Comparison of ENCODE assay signal across 28 cellular contexts in the genomic region with DNA sequence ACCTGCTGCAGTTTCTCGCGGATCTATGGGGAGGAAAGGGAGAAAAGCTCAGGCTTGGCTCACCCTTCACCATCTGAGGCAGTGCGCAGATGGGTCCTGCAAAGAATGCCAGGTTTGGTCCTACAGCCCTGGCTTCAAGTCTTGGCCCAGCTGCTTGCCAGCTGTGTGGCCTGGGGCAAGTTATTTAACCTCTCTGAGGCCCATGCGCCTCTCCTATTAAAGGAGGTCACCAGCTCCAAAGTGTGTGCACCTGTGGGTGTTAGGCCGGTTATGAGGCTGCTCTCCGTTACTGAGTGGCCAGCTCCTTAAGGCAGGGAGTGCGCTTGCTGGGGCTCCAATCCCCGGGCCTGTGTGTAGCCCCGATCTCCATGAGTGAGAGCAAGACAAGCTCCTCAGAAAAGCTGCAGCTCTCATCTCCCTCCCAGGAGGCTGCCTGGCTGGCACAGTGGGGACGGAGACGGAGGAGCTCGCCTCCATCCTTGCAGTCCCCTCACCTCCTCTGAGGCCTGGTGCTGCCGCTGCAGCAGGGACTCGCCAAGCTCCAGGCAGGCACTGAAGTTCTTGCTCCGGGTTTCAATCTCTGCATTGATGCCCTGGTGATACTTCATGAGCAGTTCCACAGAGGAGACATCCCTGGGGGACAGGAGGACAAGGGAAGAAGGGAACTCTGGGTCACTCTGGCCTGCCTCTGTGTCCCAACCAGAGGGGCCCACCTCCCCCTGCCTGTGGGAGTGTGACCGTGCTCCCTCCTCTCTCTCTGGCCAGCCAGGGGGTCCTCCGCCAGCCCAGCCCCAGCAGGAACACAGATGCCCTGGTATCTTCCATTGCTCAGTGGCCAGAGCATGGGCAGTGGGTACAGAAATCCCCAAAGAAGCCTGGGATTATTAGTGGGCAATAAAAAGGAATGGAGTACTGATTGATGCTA.
"Had no signal": no experiment of that assay in that cellular context is flagged by ENCODE, and none has a peak within 500 bp of the region (broad histone marks: within the 10 kb centered on the region; RNA-seq: fewer than 3 reads in every experiment).

No MANE protein-coding gene starts in this region.

- H3K4me1 ChIP-seq: right lobe of liver, upper lobe of right lung had no signal

- H3K4me3 ChIP-seq: left lung, lower lobe of right lung, ovary, right atrium auricular region, right lobe of liver, skin epidermis, suprapubic skin, thoracic aorta, tibial artery, upper lobe of right lung had no signal

- H3K27me3 Mint-ChIP-seq: stimulated activated naive CD8-positive, alpha-beta T cell treated with anti-CD3 and anti-CD28 coated beads, Interleukin-15, Interleukin-2, amounts not matched to agents 100 ng/mL and 50 ng/mL, for 24 hours had no signal

- H3K27me3 ChIP-seq: left lung, ovary, right atrium auricular region, right lobe of liver, suprapubic skin, tibial artery, upper lobe of right lung had no signal

- H3K36me3 ChIP-seq: left lung, lower lobe of right lung, neutrophil, ovary, right lobe of liver, suprapubic skin, thoracic aorta, upper lobe of right lung had no signal

- FAIRE-seq: islet of Langerhans, kidney had no signal

- H3K9me3 ChIP-seq: left lung, lower lobe of right lung, neutrophil, ovary, right atrium auricular region, right lobe of liver, suprapubic skin, thoracic aorta, tibial artery, upper lobe of right lung had no signal

- H3K4me3 Mint-ChIP-seq: immature natural killer cell; naive thymus-derived CD8-positive, alpha-beta T cell; nephron; neural crest cell; stimulated activated effector memory CD8-positive, alpha-beta T cell treated with anti-CD3 and anti-CD28 coated beads, Interleukin-12 subunit alpha, Interleukin-12 subunit beta, amount 100 ng/mL, for 72 hours; stimulated activated naive CD8-positive, alpha-beta T cell treated with anti-CD3 and anti-CD28 coated beads, Interleukin-15, Interleukin-2, amounts not matched to agents 100 ng/mL and 50 ng/mL, for 24 hours had no signal

- ATAC-seq: left colon; left lung; lower lobe of right lung; naive thymus-derived CD8-positive, alpha-beta T cell; right lobe of liver; stimulated activated effector memory CD8-positive, alpha-beta T cell treated with anti-CD3 and anti-CD28 coated beads, Interleukin-12 subunit alpha, Interleukin-12 subunit beta, amount 100 ng/mL, for 72 hours; upper lobe of right lung had no signal

- H3K36me3 Mint-ChIP-seq: immature natural killer cell; naive thymus-derived CD8-positive, alpha-beta T cell; stimulated activated effector memory CD8-positive, alpha-beta T cell treated with anti-CD3 and anti-CD28 coated beads, Interleukin-12 subunit alpha, Interleukin-12 subunit beta, amount 100 ng/mL, for 72 hours had no signal

- DNase-seq: hypothalamus; immature natural killer cell; kidney; left colon; lower lobe of right lung; mammary epithelial cell; mesenchymal stem cell; naive thymus-derived CD8-positive, alpha-beta T cell; occipital lobe; stimulated activated CD4-positive, alpha-beta T cell treated with anti-CD3 and anti-CD28 coated beads, Interleukin-4, amount 100 ng/mL, for 24 hours; stimulated activated naive CD4-positive, alpha-beta T cell; trophoblast cell; upper lobe of right lung had no signal

- H3K27ac Mint-ChIP-seq: immature natural killer cell; naive thymus-derived CD8-positive, alpha-beta T cell; nephron; progenitor cell of endocrine pancreas; stimulated activated effector memory CD8-positive, alpha-beta T cell treated with anti-CD3 and anti-CD28 coated beads, Interleukin-12 subunit alpha, Interleukin-12 subunit beta, amount 100 ng/mL, for 72 hours; stimulated activated naive CD8-positive, alpha-beta T cell treated with anti-CD3 and anti-CD28 coated beads, Interleukin-15, Interleukin-2, amounts not matched to agents 100 ng/mL and 50 ng/mL, for 24 hours had no signal

- H3K27ac ChIP-seq: left lung, lower lobe of right lung, neutrophil, ovary, right atrium auricular region, right lobe of liver, skin epidermis, suprapubic skin, thoracic aorta, tibial artery, upper lobe of right lung had no signal
